16 cellular contexts compared by ENCODE assay signal in genomic region chr19:46622118-46622446, GRCh38. TPM values are rescaled to one million over a fixed set of nuclear protein-coding genes. Genes with fewer than 3 reads are reported as not detected.
A peak's percentile ranks its signal among the peaks of the same experiment; 100 is the strongest.
DNase-seq lines count a peak whose midpoint lies in the region; ATAC-seq and TF ChIP-seq lines count a peak whose summit lies in the region.
"Had no signal": no experiment of that assay in that cellular context is flagged by ENCODE, and none has a peak within 500 bp of the region (broad histone marks: within the 10 kb centered on the region; RNA-seq: fewer than 3 reads in every experiment).

No MANE protein-coding gene starts in this region.

- no peaks in the 10 kb centered on the region for H3K36me3 Mint-ChIP-seq in activated naive CD4-positive, alpha-beta T cell treated with anti-CD3 and anti-CD28 coated beads, Interleukin-2, amount 50 U/mL, for 24 hours

- ATAC-seq in RWPE2 (ENCODE audit: low read depth) (no peak), HG02973 (IDR thresholded peaks at IDR 0.05; ENCODE audit: unreplicated experiment) (no peak)

- no peak overlapping the region for H3K27ac ChIP-seq in RWPE2 (ENCODE audit: poor library complexity, severe bottlenecking)
- H3K27ac ChIP-seq in stomach smooth muscle (ENCODE audit: low read length), result peak overlapping the region; percentile 80

- no peak for DNase-seq in activated naive CD4-positive, alpha-beta T cell treated with Interleukin-2 at 50 U/mL for 16 hours
- DNase-seq in RWPE2 (ENCODE audit: low spot score), result peak; percentile 21
- DNase-seq in fibroblast of the aortic adventitia (ENCODE audit: low read depth), result no peak
- DNase-seq in erythroblast (lab: John Stamatoyannopoulos, UW), result no peak
- no peak for DNase-seq in hippocampal formation (lab: John Stamatoyannopoulos, UW)
- DNase-seq: activated CD4-positive, CD25-positive, alpha-beta regulatory T cell treated with anti-CD3 and anti-CD28 coated beads, Interleukin-2, amount 50 U/mL, for 72 hours; activated effector memory CD4-positive, alpha-beta T cell treated with anti-CD3 and anti-CD28 coated beads, Interleukin-2, amount 50 U/mL, for 16 hours; C1 segment of cervical spinal cord; cerebellar nuclear complex; NCI-H2029 treated with DMSO at 0.1 percent for 48 hours; stimulated activated CD4-positive, alpha-beta T cell treated with anti-CD3 and anti-CD28 coated beads, Interleukin-2, amount 100 ng/mL, for 24 hours had no signal

- peaks cover 59% of the 10 kb centered on the region for H3K4me1 Mint-ChIP-seq in activated naive CD4-positive, alpha-beta T cell treated with anti-CD3 and anti-CD28 coated beads, Interleukin-2, amount 50 U/mL, for 24 hours

- H3K4me3 ChIP-seq in RWPE2 (ENCODE audit: severe bottlenecking) (no peak overlapping the region), fibroblast of the aortic adventitia (ENCODE audit: low read depth, low read length) (peak overlapping the region; percentile 59), stomach smooth muscle (ENCODE audit: low read length in 2 of 2) (peak overlapping the region; percentile 26 to 76)

- H3K27me3 ChIP-seq in RWPE2 (ENCODE audit: insufficient read depth, poor library complexity, severe bottlenecking) (no peaks in the 10 kb centered on the region), stomach smooth muscle (ENCODE audit: control insufficient read depth in 1 of 2, insufficient read depth in 2 of 2, low read length in 2 of 2) (no peaks in the 10 kb centered on the region)

- no peaks in the 10 kb centered on the region for H3K27me3 Mint-ChIP-seq in activated naive CD4-positive, alpha-beta T cell treated with anti-CD3 and anti-CD28 coated beads, Interleukin-2, amount 50 U/mL, for 24 hours

- H3K9me3 ChIP-seq in RWPE2 (ENCODE audit: severe bottlenecking) (no peaks in the 10 kb centered on the region), stomach smooth muscle (ENCODE audit: control insufficient read depth in 2 of 2, low read length in 2 of 2) (no peaks in the 10 kb centered on the region)

- peak overlapping the region in 1 of 2 donors; percentile 40 for H3K9ac ChIP-seq in stomach smooth muscle (ENCODE audit: low read length in 2 of 2)

- H3K4me1 ChIP-seq in RWPE2 (ENCODE audit: insufficient read depth, poor library complexity, severe bottlenecking) (peaks cover 7% of the 10 kb centered on the region), stomach smooth muscle (ENCODE audit: control insufficient read depth, insufficient read depth, low read length) (peaks cover 74% of the 10 kb centered on the region)

- TF ChIP-seq POLR2A in erythroblast (IDR thresholded peaks at IDR 0.05; ENCODE audit: low read length), result no peak

- H3K27ac Mint-ChIP-seq in activated naive CD4-positive, alpha-beta T cell treated with anti-CD3 and anti-CD28 coated beads, Interleukin-2, amount 50 U/mL, for 24 hours, result peak overlapping the region; percentile 46

- no peaks in the 10 kb centered on the region for H3K9me3 Mint-ChIP-seq in activated naive CD4-positive, alpha-beta T cell treated with anti-CD3 and anti-CD28 coated beads, Interleukin-2, amount 50 U/mL, for 24 hours

- peak overlapping the region; percentile 3 for H3K4me3 Mint-ChIP-seq in activated naive CD4-positive, alpha-beta T cell treated with anti-CD3 and anti-CD28 coated beads, Interleukin-2, amount 50 U/mL, for 24 hours

- TF ChIP-seq CTCF in RWPE2 (IDR thresholded peaks at IDR 0.05; ENCODE audit: poor library complexity, severe bottlenecking) (no peak), fibroblast of the aortic adventitia (IDR thresholded peaks at IDR 0.05; ENCODE audit: insufficient read depth, low read length) (no peak)

- H3K36me3 ChIP-seq in RWPE2 (ENCODE audit: low read depth) (no peaks in the 10 kb centered on the region), stomach smooth muscle (ENCODE audit: control insufficient read depth in 2 of 2, insufficient read depth in 2 of 2, low read length in 2 of 2) (no peaks in the 10 kb centered on the region)

RNA-seq across cellular contexts. Expression of gene PTGIR, which starts 2.8 kb away (rescaled TPM):
- 11.4 and 23.2 TPM in 2 replicates for total RNA-seq in fibroblast of the aortic adventitia (ENCODE audit: low replicate concordance)

RNA-seq across cellular contexts. Expression of gene GNG8, which starts 13.9 kb away (rescaled TPM):
- not detected in 2 replicates for total RNA-seq in fibroblast of the aortic adventitia (ENCODE audit: low replicate concordance)
- total RNA-seq: epithelial cell of proximal tubule, mesenteric fat pad had no signal

RNA-seq across cellular contexts. Expression of gene CALM3, which starts 21.0 kb away (rescaled TPM):
- total RNA-seq in fibroblast of the aortic adventitia (ENCODE audit: low replicate concordance), result 112 and 210 TPM in 2 replicates

RNA-seq across cellular contexts. Expression of gene DACT3, which starts 38.9 kb away (rescaled TPM):
- 5.1 and 17.5 TPM in 2 replicates for total RNA-seq in fibroblast of the aortic adventitia (ENCODE audit: low replicate concordance)
- total RNA-seq: epithelial cell of proximal tubule had no signal
